19 cellular contexts compared by ENCODE assay signal in the genomic region with DNA sequence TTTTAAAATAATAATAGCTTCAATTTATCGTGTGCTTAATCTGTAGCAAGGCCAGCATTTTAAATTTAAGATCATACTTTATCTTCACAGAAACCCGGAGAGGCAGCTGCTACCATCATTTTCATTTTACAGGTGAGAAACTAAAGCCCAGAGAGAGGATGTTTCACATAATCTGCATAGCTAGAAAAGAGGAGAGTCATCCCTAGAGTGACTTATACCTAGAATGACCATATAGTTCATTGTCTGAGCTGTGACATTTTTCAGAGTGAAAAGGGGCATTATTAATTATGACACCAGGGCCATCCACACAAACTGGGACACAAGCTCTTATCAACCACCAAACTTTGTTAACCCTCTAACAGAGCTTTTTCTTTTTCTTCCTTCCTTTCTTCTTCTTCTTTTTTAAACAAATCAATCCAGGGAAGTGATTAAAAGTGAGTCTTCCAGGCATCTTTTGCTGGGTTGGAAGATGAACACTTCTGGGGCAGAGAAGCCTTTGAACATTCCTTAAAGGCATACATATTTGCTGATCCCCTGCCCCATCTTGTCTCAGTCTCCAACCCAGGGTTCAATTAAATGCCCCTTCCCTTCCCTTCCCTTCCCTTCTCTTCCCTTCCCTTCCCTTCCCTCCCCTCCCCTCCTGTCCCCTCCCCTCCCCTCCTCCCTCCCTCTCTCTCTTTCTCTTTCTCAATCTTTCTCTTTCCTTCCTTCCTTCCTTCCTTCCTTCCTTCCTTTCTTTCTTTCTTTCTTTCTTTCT.
DNase-seq lines count a peak whose midpoint lies in the region; ATAC-seq and TF ChIP-seq lines count a peak whose summit lies in the region.
"Had no signal": no experiment of that assay in that cellular context is flagged by ENCODE, and none has a peak within 500 bp of the region (broad histone marks: within the 10 kb centered on the region; RNA-seq: fewer than 3 reads in every experiment).

No MANE protein-coding gene starts in this region.

- CTCF ChIA-PET in activated CD4-positive, alpha-beta T cell treated with anti-CD3 and anti-CD28 coated beads for 36 hours (lab: Charles Lee): interaction anchor here (0.9 kb wide), 1 partner anchor 9 kb away, joined by 3 read pairs; no protein-coding TSS in a partner anchor

- POLR2A ChIA-PET in activated CD4-positive, alpha-beta T cell treated with anti-CD3 and anti-CD28 coated beads for 36 hours (lab: Charles Lee): no interaction called here

- peaks cover 2% of the 10 kb centered on the region for H3K9me3 Mint-ChIP-seq in activated CD4-positive, alpha-beta T cell treated with anti-CD3 and anti-CD28 coated beads for 36 hours (ENCODE audit: low read depth)

- TF ChIP-seq CTCF in GM12865 (IDR thresholded peaks at IDR 0.05; ENCODE audit: insufficient read depth, low read depth, low read length, missing control alignments): no peak

- no peaks in the 10 kb centered on the region for H3K36me3 Mint-ChIP-seq in activated CD4-positive, alpha-beta T cell treated with anti-CD3 and anti-CD28 coated beads for 36 hours (ENCODE audit: low read depth)
- H3K36me3 Mint-ChIP-seq: CD14-positive monocyte had no signal

- DNase-seq in GM12865 (ENCODE audit: low read depth): peak; percentile 45
- no peak for DNase-seq in SKM-1 treated with dmso at 0.1 percent for 144 hours (lab: John Stamatoyannopoulos, UW; ENCODE audit: unreplicated experiment)
- DNase-seq in activated CD4-positive, alpha-beta T cell treated with anti-CD3 and anti-CD28 coated beads for 36 hours: no peak
- DNase-seq in DMS79 (lab: John Stamatoyannopoulos, UW): no peak
- DNase-seq: Caco-2, DMS53, KG1, NCI-H1048, NCI-H2107, NCI-H226, NCI-H526, SK-N-SH, T-helper 17 cell had no signal

- no peaks in the 10 kb centered on the region for H3K27me3 Mint-ChIP-seq in activated CD4-positive, alpha-beta T cell treated with anti-CD3 and anti-CD28 coated beads for 36 hours
- H3K27me3 Mint-ChIP-seq: T-helper 17 cell had no signal

- ATAC-seq in GM19351 (IDR thresholded peaks at IDR 0.05; ENCODE audit: unreplicated experiment): peak; percentile 91
- peak; percentile 65 for ATAC-seq in GM21717 (IDR thresholded peaks at IDR 0.05; ENCODE audit: unreplicated experiment)
- ATAC-seq in HG03175 (IDR thresholded peaks at IDR 0.05; ENCODE audit: unreplicated experiment): peak; percentile 70
- ATAC-seq in GM18498 (IDR thresholded peaks at IDR 0.05; ENCODE audit: unreplicated experiment): no peak
- no peak for ATAC-seq in activated CD4-positive, alpha-beta T cell treated with anti-CD3 and anti-CD28 coated beads for 36 hours
- ATAC-seq: A549, T-helper 17 cell had no signal

- H3K27ac Mint-ChIP-seq in activated CD4-positive, alpha-beta T cell treated with anti-CD3 and anti-CD28 coated beads for 36 hours: no peak overlapping the region
- H3K27ac Mint-ChIP-seq: CD14-positive monocyte, T-helper 17 cell had no signal

- no peak overlapping the region for H3K4me3 ChIP-seq in GM12865 (ENCODE audit: low read depth, low read length)
- H3K4me3 ChIP-seq: A549 had no signal

- intact Hi-C loops in activated CD4-positive, alpha-beta T cell treated with anti-CD3 and anti-CD28 coated beads for 36 hours (cut with DNase I, micrococcal nuclease): no loop called here

- no peak overlapping the region for H3K4me3 Mint-ChIP-seq in activated CD4-positive, alpha-beta T cell treated with anti-CD3 and anti-CD28 coated beads for 36 hours
- H3K4me3 Mint-ChIP-seq: CD14-positive monocyte, T-helper 17 cell had no signal

- H3K4me1 Mint-ChIP-seq in activated CD4-positive, alpha-beta T cell treated with anti-CD3 and anti-CD28 coated beads for 36 hours: no peaks in the 10 kb centered on the region
- H3K4me1 Mint-ChIP-seq: CD14-positive monocyte, T-helper 17 cell had no signal

Comparison
In these comparisons a context has a peak if more than half of its experiments do, and no peak if none do; other contexts are left out.
1. ATAC-seq: peak in GM19351 (single experiment), GM21717 (single experiment) and HG03175 (single experiment); none in GM18498 (single experiment) and activated CD4-positive, alpha-beta T cell treated with anti-CD3 and anti-CD28 coated beads for 36 hours (single experiment).